In the genomic region with DNA sequence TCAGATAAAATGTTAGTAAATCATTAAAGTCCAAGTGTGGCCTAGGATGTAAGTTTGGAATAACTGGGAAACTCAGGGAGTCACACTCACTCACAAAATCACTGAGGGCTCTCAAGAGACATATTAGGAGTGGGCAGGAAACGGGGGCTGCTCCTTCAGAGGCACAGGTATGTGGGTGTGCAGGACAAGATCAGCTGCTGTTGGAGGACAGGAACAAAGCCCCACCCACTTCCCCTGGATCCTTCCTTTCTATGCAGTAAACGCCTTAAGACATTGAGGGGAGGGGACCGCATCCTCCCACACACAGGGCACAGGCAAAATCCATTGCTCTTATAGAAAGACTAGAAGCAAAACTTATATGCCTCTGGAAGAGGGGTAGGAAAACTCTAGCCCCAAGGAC, we compare ENCODE assay signal across 16 cellular contexts.
"Had no signal": no experiment of that assay in that cellular context is flagged by ENCODE, and none has a peak within 500 bp of the region (broad histone marks: within the 10 kb centered on the region; RNA-seq: fewer than 3 reads in every experiment).

No MANE protein-coding gene starts in this region.

- H3K9me3 ChIP-seq: suprapubic skin, thyroid gland, upper lobe of left lung, uterus had no signal

- H3K27me3 ChIP-seq: esophagus muscularis mucosa, suprapubic skin, thyroid gland, upper lobe of left lung, uterus had no signal

- ATAC-seq: left colon, left ventricle myocardium superior had no signal

- H3K27ac ChIP-seq: epithelial cell of prostate, esophagus muscularis mucosa, suprapubic skin, thyroid gland, upper lobe of left lung, uterus had no signal

- H3K27me3 Mint-ChIP-seq: naive B cell had no signal

- H3K4me1 ChIP-seq: suprapubic skin, thyroid gland, upper lobe of left lung, uterus had no signal

- H3K4me3 ChIP-seq: esophagus muscularis mucosa, lung, suprapubic skin, thyroid gland, upper lobe of left lung, uterus had no signal

- H3K36me3 ChIP-seq: thyroid gland, uterus had no signal

- H3K4me3 Mint-ChIP-seq: nephron had no signal

- DNase-seq: effector memory CD4-positive, alpha-beta T cell; left colon; left ventricle myocardium superior; mesendoderm; naive B cell; small intestine; stimulated activated CD4-positive, alpha-beta T cell treated with anti-CD3 and anti-CD28 coated beads, Interleukin-12 subunit alpha, Interleukin-12 subunit beta, amount 100 ng/mL, for 4 hours; stimulated activated naive CD4-positive, alpha-beta T cell; thyroid gland; upper lobe of left lung; uterus had no signal
